Comparison of ENCODE assay signal across 27 cellular contexts in genomic region chr2:58800846-58801245, GRCh38.
"Had no signal": no experiment of that assay in that cellular context is flagged by ENCODE, and none has a peak within 500 bp of the region (broad histone marks: within the 10 kb centered on the region; RNA-seq: fewer than 3 reads in every experiment).

No MANE protein-coding gene starts in this region.

- H3K27ac ChIP-seq: left lung, lower lobe of right lung, pancreas, prostate gland, sigmoid colon, spleen, suprapubic skin, tibial nerve, uterus had no signal

- FAIRE-seq: islet of Langerhans, kidney, pancreas, small intestine had no signal

- H3K9me3 ChIP-seq: left lung, lower lobe of right lung, pancreas, prostate gland, sigmoid colon, spleen, suprapubic skin, tibial nerve, uterus had no signal

- H3K4me1 ChIP-seq: left lung, lower lobe of right lung, pancreas, prostate gland, sigmoid colon, spleen, suprapubic skin, tibial nerve, uterus had no signal

- H3K27me3 ChIP-seq: left lung, pancreas, sigmoid colon, suprapubic skin, tibial nerve, uterus had no signal

- DNase-seq: hypothalamus; immature natural killer cell; kidney; left colon; left lung; lower lobe of right lung; mammary epithelial cell; mesenchymal stem cell; naive B cell; natural killer cell; nephron progenitor cell; nucleus accumbens; pancreas; posterior cingulate gyrus; retina; right cardiac atrium; sigmoid colon; small intestine; spleen; stimulated activated CD4-positive, alpha-beta T cell treated with anti-CD3 and anti-CD28 coated beads, Interleukin-4, amount 100 ng/mL, for 24 hours; stimulated activated naive CD4-positive, alpha-beta T cell; uterus had no signal

- ATAC-seq: left colon; left lung; lower lobe of right lung; natural killer cell; pancreas; right cardiac atrium; stimulated activated effector memory CD8-positive, alpha-beta T cell treated with anti-CD3 and anti-CD28 coated beads, Interleukin-12 subunit alpha, Interleukin-12 subunit beta, amount 100 ng/mL, for 72 hours had no signal

- H3K4me3 ChIP-seq: left lung, lower lobe of right lung, pancreas, prostate gland, sigmoid colon, spleen, suprapubic skin, tibial nerve, uterus had no signal

- H3K36me3 ChIP-seq: left lung, lower lobe of right lung, pancreas, prostate gland, sigmoid colon, spleen, suprapubic skin, tibial nerve, uterus had no signal
